13 cellular contexts compared by ENCODE assay signal in the genomic region with DNA sequence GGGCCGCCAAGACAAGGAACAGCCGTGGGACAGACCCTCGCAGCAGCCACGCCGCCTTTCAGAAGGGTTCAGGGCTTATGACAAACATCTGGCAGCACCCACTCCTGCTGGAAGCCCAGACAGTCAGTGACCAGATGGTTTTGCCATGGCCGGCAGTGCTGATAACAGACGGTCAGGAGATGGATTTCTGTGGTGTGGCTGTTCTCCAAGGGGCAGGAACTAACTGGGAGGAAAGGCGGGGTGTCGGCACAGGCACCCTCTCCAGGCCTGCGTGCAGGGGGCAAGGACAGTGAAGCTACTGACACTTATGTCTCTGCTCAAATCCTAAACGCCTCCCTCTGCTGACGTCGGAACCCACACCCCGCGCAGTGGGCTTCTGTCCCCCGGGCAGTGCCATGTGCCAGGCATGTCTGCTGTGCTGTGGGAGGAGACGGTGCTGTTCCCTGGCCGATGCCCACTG.
"Had no signal": no experiment of that assay in that cellular context is flagged by ENCODE, and none has a peak within 500 bp of the region (broad histone marks: within the 10 kb centered on the region; RNA-seq: fewer than 3 reads in every experiment).

No MANE protein-coding gene starts in this region.

- H3K27me3 ChIP-seq: ascending aorta, hepatocyte, left lung, thyroid gland had no signal

- H3K36me3 Mint-ChIP-seq: memory B cell; stimulated activated effector memory CD8-positive, alpha-beta T cell treated with anti-CD3 and anti-CD28 coated beads, Interleukin-12 subunit alpha, Interleukin-12 subunit beta, amount 100 ng/mL, for 72 hours had no signal

- H3K9me3 Mint-ChIP-seq: activated B cell treated with CpG ODN at 0.5 μM for 24 hours; activated naive CD8-positive, alpha-beta T cell treated with anti-CD3 and anti-CD28 coated beads, Interleukin-2, amount 50 U/mL, for 24 hours; memory B cell; nephron; stimulated activated effector memory CD8-positive, alpha-beta T cell treated with anti-CD3 and anti-CD28 coated beads, Interleukin-12 subunit alpha, Interleukin-12 subunit beta, amount 100 ng/mL, for 72 hours; T-helper 2 cell treated with Interferon-gamma antibody and Interleukin-4, amounts not matched to agents 5 μg/mL and 100 μg/mL, for 36 hours had no signal

- H3K4me1 Mint-ChIP-seq: activated B cell treated with CpG ODN at 0.5 μM for 24 hours; activated naive CD8-positive, alpha-beta T cell treated with anti-CD3 and anti-CD28 coated beads, Interleukin-2, amount 50 U/mL, for 24 hours; nephron; stimulated activated effector memory CD8-positive, alpha-beta T cell treated with anti-CD3 and anti-CD28 coated beads, Interleukin-12 subunit alpha, Interleukin-12 subunit beta, amount 100 ng/mL, for 72 hours had no signal

- H3K27ac ChIP-seq: ascending aorta, hepatocyte, left lung, thyroid gland had no signal

- H3K36me3 ChIP-seq: ascending aorta, left lung, thyroid gland had no signal

- DNase-seq: activated B cell treated with CpG ODN at 0.5 μM for 24 hours; activated CD4-positive, alpha-beta T cell treated with anti-CD3 and anti-CD28 coated beads for 48 hours; activated naive CD4-positive, alpha-beta T cell; activated naive CD8-positive, alpha-beta T cell treated with anti-CD3 and anti-CD28 coated beads, Interleukin-2, amount 50 U/mL, for 24 hours; stimulated activated CD4-positive, alpha-beta T cell treated with anti-CD3 and anti-CD28 coated beads, Interleukin-12 subunit alpha, Interleukin-12 subunit beta, amount 100 ng/mL, for 4 hours; thyroid gland had no signal

- H3K27me3 Mint-ChIP-seq: activated B cell treated with CpG ODN at 0.5 μM for 24 hours; activated naive CD8-positive, alpha-beta T cell treated with anti-CD3 and anti-CD28 coated beads, Interleukin-2, amount 50 U/mL, for 24 hours; memory B cell had no signal

- ATAC-seq: activated naive CD8-positive, alpha-beta T cell treated with anti-CD3 and anti-CD28 coated beads, Interleukin-2, amount 50 U/mL, for 24 hours; left lung had no signal

- H3K4me3 Mint-ChIP-seq: activated B cell treated with CpG ODN at 0.5 μM for 24 hours; activated naive CD8-positive, alpha-beta T cell treated with anti-CD3 and anti-CD28 coated beads, Interleukin-2, amount 50 U/mL, for 24 hours; memory B cell; nephron; stimulated activated effector memory CD8-positive, alpha-beta T cell treated with anti-CD3 and anti-CD28 coated beads, Interleukin-12 subunit alpha, Interleukin-12 subunit beta, amount 100 ng/mL, for 72 hours; T-helper 2 cell treated with Interferon-gamma antibody and Interleukin-4, amounts not matched to agents 5 μg/mL and 100 μg/mL, for 36 hours had no signal

- H3K4me3 ChIP-seq: ascending aorta, hepatocyte, left lung, thyroid gland had no signal

- H3K27ac Mint-ChIP-seq: activated B cell treated with CpG ODN at 0.5 μM for 24 hours; activated naive CD8-positive, alpha-beta T cell treated with anti-CD3 and anti-CD28 coated beads, Interleukin-2, amount 50 U/mL, for 24 hours; memory B cell; nephron; stimulated activated effector memory CD8-positive, alpha-beta T cell treated with anti-CD3 and anti-CD28 coated beads, Interleukin-12 subunit alpha, Interleukin-12 subunit beta, amount 100 ng/mL, for 72 hours; T-helper 2 cell treated with Interferon-gamma antibody and Interleukin-4, amounts not matched to agents 5 μg/mL and 100 μg/mL, for 36 hours had no signal
